ENCODE assay signal across 9 cellular contexts in genomic region chr12:68042212-68042699, GRCh38. TPM values are rescaled to one million over a fixed set of nuclear protein-coding genes. Genes with fewer than 3 reads are reported as not detected.
DNase-seq lines count a peak whose midpoint lies in the region; ATAC-seq and TF ChIP-seq lines count a peak whose summit lies in the region.
"Had no signal": no experiment of that assay in that cellular context is flagged by ENCODE, and none has a peak within 500 bp of the region (broad histone marks: within the 10 kb centered on the region; RNA-seq: fewer than 3 reads in every experiment).

No MANE protein-coding gene starts in this region.

- H3K27ac Mint-ChIP-seq in neural progenitor cell (no peak overlapping the region), nephron progenitor cell (no peak overlapping the region)

- no peaks in the 10 kb centered on the region for H3K79me2 ChIP-seq in neural progenitor cell (ENCODE audit: low read depth)

- peaks cover 2% of the 10 kb centered on the region for H3K9me3 Mint-ChIP-seq in neural progenitor cell
- peaks cover 15% of the 10 kb centered on the region for H3K9me3 Mint-ChIP-seq in nephron progenitor cell

- intact Hi-C loops in aorta (cut with DNase I) = no loop called here

- H4K20me1 ChIP-seq in neural progenitor cell (ENCODE audit: low read depth) = no peaks in the 10 kb centered on the region

- no peaks in the 10 kb centered on the region for H3K27me3 Mint-ChIP-seq in neural progenitor cell (ENCODE audit: insufficient read depth, low read depth)
- peaks cover 4% of the 10 kb centered on the region for H3K27me3 Mint-ChIP-seq in nephron progenitor cell (ENCODE audit: low read depth, poor library complexity)

- H3K27me3 ChIP-seq in neural progenitor cell (no peaks in the 10 kb centered on the region), aorta (ENCODE audit: control insufficient read depth in 1 of 2, insufficient read depth in 2 of 2, low read length in 1 of 2) (no peaks in the 10 kb centered on the region)
- H3K27me3 ChIP-seq: Peyer's patch had no signal

- H3K4me2 ChIP-seq in neural progenitor cell = no peak overlapping the region

- no peak overlapping the region for H3K9ac ChIP-seq in neural progenitor cell

- peak; percentile 29 for TF ChIP-seq CTCF in GM12865 (IDR thresholded peaks at IDR 0.05; ENCODE audit: insufficient read depth, low read depth, low read length, missing control alignments)
- TF ChIP-seq CTCF in neural progenitor cell (IDR thresholded peaks at IDR 0.05) = no peak
- TF ChIP-seq CTCF in nephron progenitor cell (IDR thresholded peaks at IDR 0.05) = no peak

- DNase-seq in GM12865 (ENCODE audit: low read depth) (peak; percentile 81), neural progenitor cell (ENCODE audit: low spot score) (no peak), aorta (no peak), nephron progenitor cell (no peak), HT-29 (ENCODE audit: low spot score) (no peak)
- peak; percentile 43 to 50 for DNase-seq in activated T-cell treated with anti-CD3 and anti-CD28 coated beads, Interleukin-2, amount 50 U/mL, for 48 hours

- H3K36me3 ChIP-seq in neural progenitor cell = no peaks in the 10 kb centered on the region
- H3K36me3 ChIP-seq in aorta (ENCODE audit: control insufficient read depth in 1 of 2, insufficient read depth in 2 of 2, low read length in 1 of 2) = no peaks in the 10 kb centered on the region
- H3K36me3 ChIP-seq: Peyer's patch had no signal

- no peaks in the 10 kb centered on the region for H3K36me3 Mint-ChIP-seq in neural progenitor cell
- H3K36me3 Mint-ChIP-seq in nephron progenitor cell (ENCODE audit: low read depth) = no peaks in the 10 kb centered on the region

- WGBS in aorta, 2 donors = 67 to 78% methylated on average over 6 of the region's 6 CpGs

- H3K27ac ChIP-seq in neural progenitor cell (no peak overlapping the region), aorta (ENCODE audit: low read depth in 1 of 2, low read length in 2 of 2) (no peak overlapping the region)

- H3K9me3 ChIP-seq in neural progenitor cell (ENCODE audit: low read depth) (no peaks in the 10 kb centered on the region), aorta (ENCODE audit: control insufficient read depth, low read length) (no peaks in the 10 kb centered on the region)
- H3K9me3 ChIP-seq: Peyer's patch had no signal

- H2AFZ ChIP-seq in neural progenitor cell (replicated peaks) = peak overlapping the region; percentile 53

- H3K4me3 ChIP-seq in GM12865 (ENCODE audit: low read depth, low read length) = no peak overlapping the region
- H3K4me3 ChIP-seq in neural progenitor cell = no peak overlapping the region
- no peak overlapping the region for H3K4me3 ChIP-seq in aorta (ENCODE audit: low read length in 2 of 2)
- H3K4me3 ChIP-seq: Peyer's patch had no signal

- no peak overlapping the region for H3K4me3 Mint-ChIP-seq in neural progenitor cell
- H3K4me3 Mint-ChIP-seq in nephron progenitor cell = no peak overlapping the region

- H3K4me1 ChIP-seq in neural progenitor cell (no peaks in the 10 kb centered on the region), aorta (ENCODE audit: control insufficient read depth in 1 of 2, insufficient read depth in 2 of 2, low read length in 2 of 2) (no peaks in the 10 kb centered on the region)
- H3K4me1 ChIP-seq: Peyer's patch had no signal

- no peaks in the 10 kb centered on the region for H3F3A ChIP-seq in neural progenitor cell (ENCODE audit: low read depth)

- peaks cover 6% of the 10 kb centered on the region for H3K4me1 Mint-ChIP-seq in neural progenitor cell
- H3K4me1 Mint-ChIP-seq in nephron progenitor cell = peaks cover 11% of the 10 kb centered on the region

- ATAC-seq in GM19438 (IDR thresholded peaks at IDR 0.05; ENCODE audit: low read depth, unreplicated experiment) (peak; percentile 67), HG03378 (IDR thresholded peaks at IDR 0.05; ENCODE audit: unreplicated experiment) (peak; percentile 87), aorta (ENCODE audit: low FRiP score) (no peak)

RNA-seq across cellular contexts. Expression of gene IFNG-AS1, which starts 53.0 kb away (rescaled TPM):
- not detected in 2 replicates for total RNA-seq in neural progenitor cell (ENCODE audit: low replicate concordance)
- total RNA-seq in aorta = under 1 TPM; 0.42 to 0.54 TPM
- polyA plus RNA-seq in aorta = not detected
- not detected in 2 replicates for total RNA-seq in HT-29 (2014; rRNA removed; shearing (Covaris generic))

Comparison
In these comparisons a context has a peak if more than half of its experiments do, and no peak if none do; other contexts are left out.
1. DNase-seq: peak in GM12865 (single experiment) and activated T-cell treated with anti-CD3 and anti-CD28 coated beads, Interleukin-2, amount 50 U/mL, for 48 hours (2 of 2); none in neural progenitor cell (single experiment), aorta (0 of 2), nephron progenitor cell (single experiment) and HT-29 (single experiment).